8 cellular contexts compared by ENCODE assay signal in genomic region chr18:2655153-2655953, GRCh38. TPM values are rescaled to one million over a fixed set of nuclear protein-coding genes. Genes with fewer than 3 reads are reported as not detected.
DNase-seq lines count a peak whose midpoint lies in the region; ATAC-seq and TF ChIP-seq lines count a peak whose summit lies in the region.

Gene SMCHD1, plus strand, starts transcription at chr18:2655726. Its CDS starts 350 bp downstream, at chr18:2656076.

- H3K9me3 Mint-ChIP-seq in naive thymus-derived CD4-positive, alpha-beta T cell = no peaks in the 10 kb centered on the region
- no peaks in the 10 kb centered on the region for H3K9me3 Mint-ChIP-seq in stimulated activated naive B cell treated with anti-CD40 and anti-IgM and Interleukin-4, amounts not matched to agents 10 μg/mL and 1 μg/mL and 100 μg/mL, for 72 hours

- H3K9me2 ChIP-seq in DOHH2 (replicated peaks; ENCODE audit: control insufficient read depth, low read length) = no peaks in the 10 kb centered on the region

- POLR2A ChIA-PET in naive thymus-derived CD4-positive, alpha-beta T cell (lab: Charles Lee) = interaction anchor here (0.6 to 6.3 kb wide), 46 partner anchors 10 to 938 kb away, joined by 3 to 424 read pairs (median 5); partner anchors contain the start of genes METTL4, MYL12A and NDC80

- H3K4me3 ChIP-seq in DOHH2 (ENCODE audit: low read length) = peak within 1 kb of the TSS; percentile 99
- peak within 1 kb of the TSS; percentile 97 for H3K4me3 ChIP-seq in naive thymus-derived CD4-positive, alpha-beta T cell (ENCODE audit: low read length)

- peak; percentile 58 for ATAC-seq in GM21786 (IDR thresholded peaks at IDR 0.05; ENCODE audit: unreplicated experiment)
- ATAC-seq in naive thymus-derived CD4-positive, alpha-beta T cell = peak; percentile 88
- ATAC-seq in stimulated activated naive B cell treated with anti-CD40 and anti-IgM and Interleukin-4, amounts not matched to agents 10 μg/mL and 1 μg/mL and 100 μg/mL, for 72 hours (replicated peaks) = peak; percentile 77 to 81

- peak within 1 kb of the TSS; percentile 91 to 99 (median 96) for H3K27ac Mint-ChIP-seq in naive thymus-derived CD4-positive, alpha-beta T cell
- H3K27ac Mint-ChIP-seq in stimulated activated naive B cell treated with anti-CD40 and anti-IgM and Interleukin-4, amounts not matched to agents 10 μg/mL and 1 μg/mL and 100 μg/mL, for 72 hours = peak within 1 kb of the TSS; percentile 99

- no peaks in the 10 kb centered on the region for H3K27me3 ChIP-seq in DOHH2 (ENCODE audit: control insufficient read depth, low read length)
- no peaks in the 10 kb centered on the region for H3K27me3 ChIP-seq in naive thymus-derived CD4-positive, alpha-beta T cell (ENCODE audit: control insufficient read depth in 2 of 2, insufficient read depth in 2 of 2, low read length in 2 of 2)

- peaks cover 23 to 66% (median 50%) of the 10 kb centered on the region in 7 donors for H3K4me1 Mint-ChIP-seq in naive thymus-derived CD4-positive, alpha-beta T cell
- H3K4me1 Mint-ChIP-seq in stimulated activated naive B cell treated with anti-CD40 and anti-IgM and Interleukin-4, amounts not matched to agents 10 μg/mL and 1 μg/mL and 100 μg/mL, for 72 hours = peaks cover 19 to 38% of the 10 kb centered on the region in 2 donors

- H3F3A ChIP-seq in DOHH2 (ENCODE audit: control insufficient read depth, insufficient read depth) = peaks cover 2% of the 10 kb centered on the region; the same call in 1 of the 2 replicates

- H3K27ac ChIP-seq in DOHH2 (ENCODE audit: low read depth, low read length) (peak within 1 kb of the TSS; percentile 83), KOPT-K1 (ENCODE audit: low read depth, low read length, poor library complexity, severe bottlenecking) (peak within 1 kb of the TSS; percentile 94)
- H3K27ac ChIP-seq in naive thymus-derived CD4-positive, alpha-beta T cell (ENCODE audit: low read depth, low read length) = peak within 1 kb of the TSS; percentile 100

- peaks cover 0 to 18% (median 5%) of the 10 kb centered on the region in 5 donors for H3K36me3 Mint-ChIP-seq in naive thymus-derived CD4-positive, alpha-beta T cell
- peaks cover 17 to 18% of the 10 kb centered on the region in 2 donors for H3K36me3 Mint-ChIP-seq in stimulated activated naive B cell treated with anti-CD40 and anti-IgM and Interleukin-4, amounts not matched to agents 10 μg/mL and 1 μg/mL and 100 μg/mL, for 72 hours

- no peaks in the 10 kb centered on the region for H3K27me3 Mint-ChIP-seq in naive thymus-derived CD4-positive, alpha-beta T cell
- H3K27me3 Mint-ChIP-seq in stimulated activated naive B cell treated with anti-CD40 and anti-IgM and Interleukin-4, amounts not matched to agents 10 μg/mL and 1 μg/mL and 100 μg/mL, for 72 hours = no peaks in the 10 kb centered on the region

- CTCF ChIA-PET in naive thymus-derived CD4-positive, alpha-beta T cell (lab: Charles Lee) = interaction anchor here (0.6 to 2.3 kb wide), 9 partner anchors 9 to 109 kb away, joined by 3 to 20 read pairs (median 4); no protein-coding TSS in a partner anchor

- no peak for TF ChIP-seq CTCF in DOHH2 (IDR thresholded peaks at IDR 0.05; ENCODE audit: low read depth, low read length, poor library complexity, severe bottlenecking)

- H3K9me3 ChIP-seq in DOHH2 (ENCODE audit: control insufficient read depth, insufficient read depth, low read length) (no peaks in the 10 kb centered on the region), KOPT-K1 (ENCODE audit: insufficient read depth, low read length, poor library complexity, severe bottlenecking) (no peaks in the 10 kb centered on the region)
- no peaks in the 10 kb centered on the region for H3K9me3 ChIP-seq in naive thymus-derived CD4-positive, alpha-beta T cell (ENCODE audit: control insufficient read depth in 2 of 3, low read length in 3 of 3)

- H3K4me2 ChIP-seq in DOHH2 (ENCODE audit: low read length) = peak within 1 kb of the TSS; percentile 82

- intact Hi-C loops in naive thymus-derived CD4-positive, alpha-beta T cell (cut with micrococcal nuclease) = loop anchor here (1.0 to 5.0 kb wide), 15 partner anchors 14 to 1843 kb away; partner anchors contain the start of genes METTL4 (in 2 of the 2), MYL12A (in 2 of the 2), NDC80 (in 2 of the 2) and LPIN2 (in 1 of the 2)

- H3K79me2 ChIP-seq in DOHH2 (ENCODE audit: control insufficient read depth, low read length) = peaks cover 47% of the 10 kb centered on the region

- H3K36me3 ChIP-seq in DOHH2 (ENCODE audit: control insufficient read depth, low read length) (peaks cover 38% of the 10 kb centered on the region), KOPT-K1 (ENCODE audit: insufficient read depth, low read length) (peaks cover 11% of the 10 kb centered on the region)
- H3K36me3 ChIP-seq in naive thymus-derived CD4-positive, alpha-beta T cell (ENCODE audit: control insufficient read depth in 2 of 3, insufficient read depth in 3 of 3, low read length in 3 of 3) = peaks cover under 1 to 14% (median 3%) of the 10 kb centered on the region in 3 experiments

- peaks cover 33% of the 10 kb centered on the region for H3K4me1 ChIP-seq in DOHH2 (ENCODE audit: control insufficient read depth, low read length)
- peaks cover 23 to 38% of the 10 kb centered on the region in 2 donors for H3K4me1 ChIP-seq in naive thymus-derived CD4-positive, alpha-beta T cell (ENCODE audit: control insufficient read depth in 2 of 2, insufficient read depth in 2 of 2, low read length in 2 of 2)

- DNase-seq in RPMI8226 = peak; percentile 93
- DNase-seq in activated T-helper 1 cell treated with anti-CD3 and anti-CD28 coated beads, Interleukin-2, amount 50 U/mL, for 16 hours (ENCODE audit: low read depth in 1 of 2, low spot score in 1 of 2) = peak; percentile 71 to 89
- DNase-seq in fibroblast of gingiva (ENCODE audit: low read depth) = peak; percentile 79
- peak; percentile 83 to 95 (median 90) for DNase-seq in naive thymus-derived CD4-positive, alpha-beta T cell
- DNase-seq in stimulated activated naive B cell treated with anti-CD40 and anti-IgM and Interleukin-4, amounts not matched to agents 10 μg/mL and 1 μg/mL and 100 μg/mL, for 72 hours = peak; percentile 93

- peak within 1 kb of the TSS; percentile 91 to 99 (median 95) for H3K4me3 Mint-ChIP-seq in naive thymus-derived CD4-positive, alpha-beta T cell
- H3K4me3 Mint-ChIP-seq in stimulated activated naive B cell treated with anti-CD40 and anti-IgM and Interleukin-4, amounts not matched to agents 10 μg/mL and 1 μg/mL and 100 μg/mL, for 72 hours = peak within 1 kb of the TSS; percentile 94 to 98

- H4K20me1 ChIP-seq in DOHH2 (ENCODE audit: control insufficient read depth, insufficient read depth, low read depth, low read length) = peaks cover 19% of the 10 kb centered on the region

RNA-seq across cellular contexts. Expression of gene SMCHD1, which starts in this region (rescaled TPM):
- total RNA-seq in naive thymus-derived CD4-positive, alpha-beta T cell = 100 to 1,000 TPM; 181 to 305 (median 236) TPM
- 10 to 100 TPM; 41.4 to 51.5 TPM for polyA plus RNA-seq in naive thymus-derived CD4-positive, alpha-beta T cell

Comparison
In these comparisons a context has a peak if more than half of its experiments do, and no peak if none do; other contexts are left out.
1. Peak in every context shown above with its lines: DNase-seq, ATAC-seq, H3K4me3 ChIP-seq and H3K27ac ChIP-seq.